In the genomic region with DNA sequence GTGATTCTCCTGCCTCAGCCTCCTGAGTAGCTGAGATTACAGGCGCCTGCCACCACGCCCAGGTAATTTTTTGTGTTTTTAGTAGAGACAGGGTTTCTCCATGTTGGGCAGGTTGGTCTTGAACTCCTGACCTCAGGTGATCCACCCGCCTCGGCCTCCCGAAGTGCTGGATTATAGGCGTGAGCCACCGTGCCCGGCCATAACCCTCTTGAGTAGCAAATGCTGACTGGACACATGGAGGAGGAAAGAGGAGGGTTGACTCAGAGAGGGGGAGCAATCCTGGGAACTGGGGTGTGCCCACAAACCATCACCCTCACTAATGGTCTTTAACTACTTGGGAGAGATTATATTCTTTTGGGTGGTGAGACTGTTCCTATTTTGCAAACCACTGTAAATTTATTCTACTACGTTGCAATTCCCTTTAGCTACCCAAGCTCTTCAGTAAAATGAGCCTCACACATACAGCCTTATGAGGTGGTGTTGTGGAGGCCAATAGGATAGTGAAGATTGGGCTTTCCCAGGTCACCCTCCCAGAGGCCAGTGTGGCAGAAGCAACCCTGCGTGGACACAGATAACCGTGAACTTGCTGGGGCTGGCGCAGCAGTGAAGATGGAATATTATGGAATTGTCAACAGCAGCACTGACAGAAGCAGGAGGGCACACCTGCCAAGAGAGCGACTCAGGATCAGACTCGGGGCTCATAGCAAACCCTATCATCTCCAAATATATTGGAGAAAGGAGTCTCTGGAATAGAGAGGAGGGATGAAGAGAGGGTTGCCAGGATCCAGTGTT, we compare ENCODE assay signal across 20 cellular contexts.
"Had no signal": no experiment of that assay in that cellular context is flagged by ENCODE, and none has a peak within 500 bp of the region (broad histone marks: within the 10 kb centered on the region; RNA-seq: fewer than 3 reads in every experiment).

No MANE protein-coding gene starts in this region.

- H3K9me3 ChIP-seq: mucosa of descending colon, testis had no signal

- H3K4me3 Mint-ChIP-seq: activated naive CD4-positive, alpha-beta T cell treated with anti-CD3 and anti-CD28 coated beads for 36 hours; activated naive CD8-positive, alpha-beta T cell treated with anti-CD3 and anti-CD28 coated beads, Interleukin-2, amount 10 ng/mL, durations not matched to agents 7 days and 5 days; activated T-cell treated with anti-CD3 and anti-CD28 coated beads, Interleukin-2, amount 50 U/mL, for 72 hours; neural crest cell had no signal

- H3K9me3 Mint-ChIP-seq: activated naive CD4-positive, alpha-beta T cell treated with anti-CD3 and anti-CD28 coated beads for 36 hours; activated naive CD8-positive, alpha-beta T cell treated with anti-CD3 and anti-CD28 coated beads, Interleukin-2, amount 10 ng/mL, durations not matched to agents 7 days and 5 days; activated T-cell treated with anti-CD3 and anti-CD28 coated beads, Interleukin-2, amount 50 U/mL, for 72 hours; neural crest cell had no signal

- H3K36me3 Mint-ChIP-seq: activated naive CD8-positive, alpha-beta T cell treated with anti-CD3 and anti-CD28 coated beads, Interleukin-2, amount 10 ng/mL, durations not matched to agents 7 days and 5 days had no signal

- H3K27ac ChIP-seq: testis had no signal

- ATAC-seq: activated T-cell treated with anti-CD3 and anti-CD28 coated beads, Interleukin-2, amount 50 U/mL, for 72 hours; mucosa of descending colon had no signal

- DNase-seq: activated CD4-positive, alpha-beta T cell treated with anti-CD3 and anti-CD28 coated beads for 1 hour; activated CD4-positive, alpha-beta T cell treated with anti-CD3 and anti-CD28 coated beads, Interleukin-2, amount 50 U/mL, for 4 hours; activated effector memory CD4-positive, alpha-beta T cell treated with Interleukin-2 at 50 U/mL for 16 hours; activated naive CD4-positive, alpha-beta T cell treated with anti-CD3 and anti-CD28 coated beads for 36 hours; activated naive CD8-positive, alpha-beta T cell treated with anti-CD3 and anti-CD28 coated beads, Interleukin-2, amount 10 ng/mL, durations not matched to agents 7 days and 5 days; activated T-cell treated with anti-CD3 and anti-CD28 coated beads, Interleukin-2, amount 50 U/mL, for 72 hours; amniotic stem cell; cerebellar nuclear complex; foreskin fibroblast; hippocampal formation; mesendoderm; mucosa of descending colon; occipital lobe; stimulated activated CD4-positive, alpha-beta T cell treated with anti-CD3 and anti-CD28 coated beads, Interleukin-4, amount 100 ng/mL, for 1 hour; T-helper 1 cell; T-helper 9 cell; testis; trophoblast cell had no signal

- H3K4me3 ChIP-seq: coronary artery, mucosa of descending colon, testis had no signal

- H3K4me1 ChIP-seq: testis had no signal

- H3K27me3 ChIP-seq: testis had no signal

- H3K27ac Mint-ChIP-seq: activated naive CD4-positive, alpha-beta T cell treated with anti-CD3 and anti-CD28 coated beads for 36 hours; activated naive CD8-positive, alpha-beta T cell treated with anti-CD3 and anti-CD28 coated beads, Interleukin-2, amount 10 ng/mL, durations not matched to agents 7 days and 5 days; activated T-cell treated with anti-CD3 and anti-CD28 coated beads, Interleukin-2, amount 50 U/mL, for 72 hours had no signal
